Comparison of ENCODE assay signal across 8 cellular contexts in the genomic region with DNA sequence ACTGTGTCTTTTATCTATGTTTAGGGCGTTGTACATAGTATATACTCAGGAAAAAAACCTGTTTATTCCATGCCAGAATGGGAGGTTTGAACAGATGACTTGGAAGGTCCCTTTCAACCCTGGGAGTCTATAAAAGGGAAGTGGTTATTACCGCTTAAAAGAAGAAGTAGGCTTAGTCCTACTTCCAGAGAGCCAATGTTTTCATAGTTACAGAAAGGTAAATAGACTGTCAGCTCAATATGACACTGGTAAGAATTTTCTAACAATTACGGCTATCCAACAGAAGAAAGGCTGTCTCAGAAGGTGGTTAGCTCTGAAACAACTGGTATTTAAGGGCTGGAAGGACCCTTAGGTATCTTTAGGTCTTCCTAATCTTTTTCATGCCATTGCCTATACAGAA. TPM values are rescaled to one million over a fixed set of nuclear protein-coding genes. Genes with fewer than 3 reads are reported as not detected.
DNase-seq lines count a peak whose midpoint lies in the region; ATAC-seq, FAIRE-seq and TF ChIP-seq lines count a peak whose summit lies in the region.

No MANE protein-coding gene starts in this region.

- in situ Hi-C loops in astrocyte of the cerebellum (cut with HindIII; ENCODE audit: low sequenced_read_pairs) = no loop called here

- TF ChIP-seq CTCF in GM12864 (IDR thresholded peaks at IDR 0.05; ENCODE audit: low read depth, low read length, missing control alignments) (no peak), astrocyte of the cerebellum (IDR thresholded peaks at IDR 0.05; ENCODE audit: low read depth, low read length, missing control alignments) (no peak), D721Med (IDR thresholded peaks at IDR 0.05; ENCODE audit: insufficient read depth, missing control alignments) (no peak)

- peak; percentile 45 for ATAC-seq in GM21737 (IDR thresholded peaks at IDR 0.05; ENCODE audit: unreplicated experiment)

- FAIRE-seq in D721Med (lab: Jason Lieb, UNC) = no peak

- H3K4me3 ChIP-seq in GM12864 (ENCODE audit: low read depth, low read length) (peak overlapping the region; percentile 72; the same call in 1 of the 2 replicates), astrocyte of the cerebellum (ENCODE audit: low read depth, low read length) (peak overlapping the region; percentile 92)

- DNase-seq in GM12864 (ENCODE audit: low read depth) = peak; percentile 43
- peak; percentile 99 to 100 for DNase-seq in Kasumi-1 (lab: John Stamatoyannopoulos, UW)
- no peak for DNase-seq in astrocyte of the cerebellum (ENCODE audit: low read depth)
- peak; percentile 16 for DNase-seq in midbrain (lab: John Stamatoyannopoulos, UW)
- no peak for DNase-seq in D721Med (ENCODE audit: insufficient read length, low spot score)
- DNase-seq in cerebellum (ENCODE audit: low spot score) = no peak
- DNase-seq in NCI-H524 (lab: John Stamatoyannopoulos, UW) = no peak

RNA-seq across cellular contexts. Expression of a gene that starts 1.1 kb away (rescaled TPM):
- total RNA-seq in cerebellum = 31.9 TPM

RNA-seq across cellular contexts. Expression of a gene that starts 49.3 kb away (rescaled TPM):
- 53.5 TPM for total RNA-seq in cerebellum

Comparison
In these comparisons a context has a peak if more than half of its experiments do, and no peak if none do; other contexts are left out.
1. DNase-seq: peak in GM12864 (single experiment), Kasumi-1 (2 of 2) and midbrain (single experiment); none in astrocyte of the cerebellum (single experiment), D721Med (single experiment), cerebellum (single experiment) and NCI-H524 (0 of 2).